Comparison of ENCODE assay signal across 1 cellular context in the genomic region with DNA sequence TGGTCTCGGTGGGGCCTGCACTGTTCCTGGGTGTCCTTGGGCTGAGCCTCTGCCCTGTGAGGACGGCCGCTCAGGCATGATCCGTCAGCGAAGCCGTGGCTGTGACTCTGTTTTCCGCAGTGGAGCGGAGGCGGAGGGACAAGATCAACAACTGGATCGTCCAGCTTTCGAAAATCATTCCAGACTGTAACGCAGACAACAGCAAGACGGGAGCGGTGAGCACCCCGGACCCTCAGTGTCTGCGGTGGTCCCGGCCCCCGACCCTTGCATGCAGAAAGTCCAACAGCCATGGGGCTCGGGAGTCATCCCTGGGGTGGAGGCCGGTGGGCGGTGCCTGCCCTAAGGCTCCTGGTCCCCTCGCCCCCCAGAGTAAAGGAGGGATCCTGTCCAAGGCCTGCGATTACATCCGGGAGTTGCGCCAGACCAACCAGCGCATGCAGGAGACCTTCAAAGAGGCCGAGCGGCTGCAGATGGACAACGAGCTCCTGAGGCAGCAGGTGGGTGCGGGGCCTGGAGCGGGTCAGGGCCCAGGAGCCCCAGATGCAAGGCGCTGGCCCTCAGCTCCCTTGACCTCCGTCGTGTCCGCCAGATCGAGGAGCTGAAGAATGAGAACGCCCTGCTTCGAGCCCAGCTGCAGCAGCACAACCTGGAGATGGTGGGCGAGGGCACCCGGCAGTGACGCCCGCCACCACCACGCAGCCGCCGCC.
TF ChIP-seq lines count a peak whose summit lies in the region.

No MANE protein-coding gene starts in this region.

TF ChIP-seq in SK-N-SH, 30 proteins besides CTCF, POLR2A, EP300 and RAD21 (continued from another document):
- TF ChIP-seq, protein P1, sequence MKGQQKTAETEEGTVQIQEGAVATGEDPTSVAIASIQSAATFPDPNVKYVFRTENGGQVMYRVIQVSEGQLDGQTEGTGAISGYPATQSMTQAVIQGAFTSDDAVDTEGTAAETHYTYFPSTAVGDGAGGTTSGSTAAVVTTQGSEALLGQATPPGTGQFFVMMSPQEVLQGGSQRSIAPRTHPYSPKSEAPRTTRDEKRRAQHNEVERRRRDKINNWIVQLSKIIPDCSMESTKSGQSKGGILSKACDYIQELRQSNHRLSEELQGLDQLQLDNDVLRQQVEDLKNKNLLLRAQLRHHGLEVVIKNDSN (IDR thresholded peaks at IDR 0.05; ENCODE audit: borderline replicate concordance, low read depth) = no peak
- TF ChIP-seq YY1 (IDR thresholded peaks at IDR 0.05; ENCODE audit: low read depth) (no peak), RFX5 (IDR thresholded peaks at IDR 0.05; ENCODE audit: low read length) (no peak), MEF2A (IDR thresholded peaks at IDR 0.05; ENCODE audit: borderline replicate concordance, low read depth) (no peak), SIN3A (IDR thresholded peaks at IDR 0.05; ENCODE audit: borderline replicate concordance, low read depth, low read length) (no peak)
